8 cellular contexts compared by ENCODE assay signal in genomic region chr9:111482656-111483418, GRCh38. TPM values are rescaled to one million over a fixed set of nuclear protein-coding genes. Genes with fewer than 3 reads are reported as not detected.
A peak's percentile ranks its signal among the peaks of the same experiment; 100 is the strongest.
DNase-seq lines count a peak whose midpoint lies in the region; ATAC-seq and TF ChIP-seq lines count a peak whose summit lies in the region.

No MANE protein-coding gene starts in this region.

- no peaks in the 10 kb centered on the region for H3K9me3 ChIP-seq in iPS-18a (ENCODE audit: control insufficient read depth, low read depth, low read length)
- no peaks in the 10 kb centered on the region for H3K9me3 ChIP-seq in skeletal muscle satellite cell (replicated peaks; ENCODE audit: low read length)

- H3K4me1 ChIP-seq in iPS-18a (ENCODE audit: control insufficient read depth, low read depth, low read length) (peaks cover 11% of the 10 kb centered on the region), skeletal muscle satellite cell (ENCODE audit: control insufficient read depth, insufficient read depth, low read length) (peaks cover 11% of the 10 kb centered on the region)

- no peak for TF ChIP-seq CTCF in brain microvascular endothelial cell (IDR thresholded peaks at IDR 0.05; ENCODE audit: low read depth, low read length, missing control alignments)

- DNase-seq in NCI-H1092 (lab: John Stamatoyannopoulos, UW) (peak; percentile 53), UCSD-AML1 (lab: John Stamatoyannopoulos, UW; ENCODE audit: unreplicated experiment) (peak; percentile 70), brain microvascular endothelial cell (peak; percentile 55), NCI-H187 treated with DMSO at 0.1 percent for 48 hours (lab: John Stamatoyannopoulos, UW) (no peak)

- H3K9ac ChIP-seq in iPS-18a (ENCODE audit: low read length) (peak overlapping the region; percentile 76), skeletal muscle satellite cell (ENCODE audit: low read depth, low read length) (peak overlapping the region; percentile 96)

- H3K36me3 ChIP-seq in brain microvascular endothelial cell (replicated peaks) = no peaks in the 10 kb centered on the region
- no peaks in the 10 kb centered on the region for H3K36me3 ChIP-seq in iPS-18a (ENCODE audit: control insufficient read depth, low read depth, low read length)
- no peaks in the 10 kb centered on the region for H3K36me3 ChIP-seq in skeletal muscle satellite cell (ENCODE audit: insufficient read depth, low read length)

- in situ Hi-C loops in brain microvascular endothelial cell (cut with HindIII; ENCODE audit: low pct_ligation_motif_present, low sequenced_read_pairs) = no loop called here

- H3K27ac ChIP-seq in brain microvascular endothelial cell = peak overlapping the region; percentile 84
- no peak overlapping the region for H3K27ac ChIP-seq in iPS-18a (ENCODE audit: low read length)

- peak overlapping the region; percentile 85 for H3K4me2 ChIP-seq in skeletal muscle satellite cell (ENCODE audit: low read length)

- no peaks in the 10 kb centered on the region for H3K27me3 ChIP-seq in brain microvascular endothelial cell (replicated peaks)
- no peaks in the 10 kb centered on the region for H3K27me3 ChIP-seq in iPS-18a (ENCODE audit: control insufficient read depth, insufficient read depth, low read length)
- H3K27me3 ChIP-seq in skeletal muscle satellite cell (ENCODE audit: control insufficient read depth, insufficient read depth, low read length) = no peaks in the 10 kb centered on the region

- H3K4me3 ChIP-seq in brain microvascular endothelial cell (ENCODE audit: low read depth, low read length) (peak overlapping the region; percentile 94), iPS-18a (ENCODE audit: low read length) (peak overlapping the region; percentile 90), skeletal muscle satellite cell (ENCODE audit: low read length) (peak overlapping the region; percentile 92)

- peak; percentile 35 for ATAC-seq in GM18499 (IDR thresholded peaks at IDR 0.05; ENCODE audit: insufficient read depth, unreplicated experiment)
- peak; percentile 55 for ATAC-seq in HG02610 (IDR thresholded peaks at IDR 0.05; ENCODE audit: unreplicated experiment)

RNA-seq across cellular contexts. Expression of gene ECPAS, which starts 1.3 kb away (rescaled TPM):
- total RNA-seq in skeletal muscle satellite cell (2012; rRNA removed) = 85.2 and 92.6 TPM in 2 replicates

RNA-seq across cellular contexts. Expression of gene ZNF483, which starts 42.1 kb away (rescaled TPM):
- 0.66 and 0.76 TPM in 2 replicates for total RNA-seq in skeletal muscle satellite cell (2012; rRNA removed)
